32 cellular contexts compared by ENCODE assay signal in the genomic region with DNA sequence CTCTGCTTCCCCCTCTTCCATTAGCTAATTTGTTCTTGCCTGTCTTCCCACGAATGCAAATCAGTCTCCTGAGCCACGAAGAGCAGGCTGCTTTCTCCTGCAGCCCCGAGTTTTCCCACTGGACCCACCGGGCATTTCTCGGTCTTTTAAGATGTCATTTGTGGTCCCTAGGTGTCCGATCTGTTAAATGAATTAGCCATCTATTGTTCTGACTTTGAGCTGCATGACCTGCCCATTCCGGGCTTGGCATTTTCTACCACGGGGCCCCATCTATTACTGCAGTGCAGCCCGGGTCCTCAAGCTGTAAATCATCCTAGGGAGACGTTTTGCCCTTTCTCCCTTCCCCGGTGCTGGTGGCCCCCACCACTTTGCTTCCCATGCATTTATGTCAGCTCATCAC.
"Had no signal": no experiment of that assay in that cellular context is flagged by ENCODE, and none has a peak within 500 bp of the region (broad histone marks: within the 10 kb centered on the region; RNA-seq: fewer than 3 reads in every experiment).

No MANE protein-coding gene starts in this region.

- H3K36me3 ChIP-seq: adrenal gland, brain microvascular endothelial cell, breast epithelium had no signal

- DNase-seq: activated B cell treated with CpG ODN at 0.5 μM for 24 hours; activated CD4-positive, alpha-beta memory T cell treated with anti-CD3 and anti-CD28 coated beads for 36 hours; activated CD4-positive, alpha-beta T cell treated with anti-CD3 and anti-CD28 coated beads for 4 hours; activated CD4-positive, alpha-beta T cell treated with anti-CD3 and anti-CD28 coated beads, Interleukin-2, amount 10 ng/mL, durations not matched to agents 24 days and 14 days; activated CD4-positive, alpha-beta T cell treated with anti-CD3 and anti-CD28 coated beads, Interleukin-2, amount 50 U/mL, for 1 hour; activated CD4-positive, alpha-beta T cell treated with anti-CD3 and anti-CD28 coated beads, Interleukin-2, amount 50 U/mL, for 4 hours; activated CD4-positive, CD25-positive, alpha-beta regulatory T cell treated with anti-CD3 and anti-CD28 coated beads, Interleukin-2, amount 50 U/mL, for 72 hours; activated CD8-positive, alpha-beta memory T cell treated with anti-CD3 and anti-CD28 coated beads, Interleukin-2, amount 50 U/mL, for 4 hours; activated CD8-positive, alpha-beta T cell treated with anti-CD3 and anti-CD28 coated beads for 36 hours; activated effector memory CD4-positive, alpha-beta T cell treated with anti-CD3 and anti-CD28 coated beads, Interleukin-2, amount 50 U/mL, for 16 hours; activated gamma-delta T cell treated with Interleukin-2 at 50 U/mL for 16 hours; activated naive CD4-positive, alpha-beta T cell; activated naive CD4-positive, alpha-beta T cell treated with anti-CD3 and anti-CD28 coated beads for 36 hours; activated naive CD4-positive, alpha-beta T cell treated with anti-CD3 and anti-CD28 coated beads, Interleukin-2, amount 50 U/mL, for 16 hours; activated naive CD8-positive, alpha-beta T cell treated with anti-CD3 and anti-CD28 coated beads for 36 hours; activated T-cell treated with anti-CD3 and anti-CD28 coated beads for 4 hours; activated T-cell treated with anti-CD3 and anti-CD28 coated beads, Interleukin-2, amount 50 U/mL, for 1 hour; activated T-cell treated with anti-CD3 and anti-CD28 coated beads, Interleukin-2, amount 50 U/mL, for 4 hours; activated T-cell treated with anti-CD3 and anti-CD28 coated beads, Interleukin-2, amount 50 U/mL, for 72 hours; adrenal gland; amniotic stem cell; aorta; body of pancreas; brain microvascular endothelial cell; central memory CD4-positive, alpha-beta T cell; T-helper 1 cell; T-helper 2 cell; T-helper 9 cell had no signal

- H3K9me3 ChIP-seq: adrenal gland, body of pancreas, breast epithelium had no signal

- H3K27ac ChIP-seq: adrenal gland, body of pancreas, brain microvascular endothelial cell, breast epithelium, VCaP had no signal

- H3K27me3 ChIP-seq: adrenal gland, body of pancreas, brain microvascular endothelial cell, breast epithelium had no signal

- H3K4me3 ChIP-seq: adrenal gland, body of pancreas, breast epithelium had no signal

- H3K4me1 ChIP-seq: adrenal gland, body of pancreas, breast epithelium had no signal

- ATAC-seq: activated CD8-positive, alpha-beta T cell treated with anti-CD3 and anti-CD28 coated beads for 36 hours; activated naive CD4-positive, alpha-beta T cell treated with anti-CD3 and anti-CD28 coated beads, Interleukin-2, amount 50 U/mL, for 72 hours; activated T-cell treated with anti-CD3 and anti-CD28 coated beads, Interleukin-2, amount 50 U/mL, for 4 hours; activated T-cell treated with anti-CD3 and anti-CD28 coated beads, Interleukin-2, amount 50 U/mL, for 72 hours; activated T-helper 17 cell treated with anti-CD3 and anti-CD28 coated beads, Interleukin-2, amount 50 U/mL, for 72 hours; body of pancreas had no signal
